In genomic region chrX:48632207-48632606, GRCh38 we compare ENCODE assay signal across 1 cellular context.
TF ChIP-seq lines count a peak whose summit lies in the region.

No MANE protein-coding gene starts in this region.

TF ChIP-seq in K562, 482 proteins besides CTCF, POLR2A, EP300 and RAD21:
- TF ChIP-seq FOXK2 (conservative IDR thresholded peaks at IDR 0.05 in 1 of 2, IDR thresholded peaks at IDR 0.05 in 1 of 2; ENCODE audit: low read depth in 2 of 2) (peak in 1 of 2 experiments; percentile 75; a peak in 2 of 4 replicates), ZNF696 (CRISPR knock-in tag; conservative IDR thresholded peaks at IDR 0.05) (no peak), BHLHE40 (IDR thresholded peaks at IDR 0.05; ENCODE audit: low read length) (0 out of 2 replicates have a peak, but pooled peaks have one; percentile 8), ATF7 (IDR thresholded peaks at IDR 0.05) (peak; percentile 48; the same call in 1 of the 2 replicates), PRDM10 (IDR thresholded peaks at IDR 0.05; ENCODE audit: partially characterized antibody) (peak; percentile 98)
